ENCODE assay signal across 1 cellular context in the genomic region with DNA sequence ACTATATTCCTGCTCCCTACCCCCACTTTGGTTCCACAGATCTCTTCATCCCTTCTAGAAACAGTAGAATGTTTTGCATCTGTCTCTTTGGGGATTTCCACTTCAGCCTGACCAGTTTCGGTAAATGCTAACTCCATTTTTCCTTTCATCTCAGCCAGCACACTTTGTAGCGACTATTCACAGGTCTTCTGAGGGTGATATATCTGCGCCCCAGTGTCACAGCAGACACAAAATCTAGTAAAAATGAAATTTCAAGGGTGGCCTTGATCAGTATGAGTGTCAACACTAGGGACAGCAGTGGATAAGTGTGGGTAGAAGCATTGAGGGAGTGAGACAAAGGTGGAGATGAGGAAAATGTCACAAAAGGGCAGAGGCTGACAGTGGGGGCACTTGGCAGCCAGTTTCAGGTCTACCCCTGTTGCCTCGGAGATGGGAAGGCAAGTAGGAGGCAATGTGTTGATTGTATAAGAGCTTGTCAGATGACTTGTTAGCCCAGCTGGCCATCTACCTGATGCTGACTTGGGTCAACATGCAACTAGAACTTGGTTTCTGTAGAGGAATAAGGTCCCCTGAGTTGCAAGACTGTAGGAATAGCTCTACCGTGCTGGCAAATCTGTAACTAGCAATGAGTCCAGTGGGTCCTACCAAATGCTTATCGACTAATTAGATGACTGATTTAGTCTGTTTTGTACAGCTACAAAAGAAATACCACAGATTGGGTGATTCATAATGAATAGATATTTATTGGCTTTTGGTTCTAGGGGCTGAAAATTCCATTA.
TF ChIP-seq lines count a peak whose summit lies in the region.

No MANE protein-coding gene starts in this region.

TF ChIP-seq in GM12878, 131 proteins besides CTCF, POLR2A, EP300 and RAD21 (continued from another document and continues in another):
- TF ChIP-seq, protein P1, sequence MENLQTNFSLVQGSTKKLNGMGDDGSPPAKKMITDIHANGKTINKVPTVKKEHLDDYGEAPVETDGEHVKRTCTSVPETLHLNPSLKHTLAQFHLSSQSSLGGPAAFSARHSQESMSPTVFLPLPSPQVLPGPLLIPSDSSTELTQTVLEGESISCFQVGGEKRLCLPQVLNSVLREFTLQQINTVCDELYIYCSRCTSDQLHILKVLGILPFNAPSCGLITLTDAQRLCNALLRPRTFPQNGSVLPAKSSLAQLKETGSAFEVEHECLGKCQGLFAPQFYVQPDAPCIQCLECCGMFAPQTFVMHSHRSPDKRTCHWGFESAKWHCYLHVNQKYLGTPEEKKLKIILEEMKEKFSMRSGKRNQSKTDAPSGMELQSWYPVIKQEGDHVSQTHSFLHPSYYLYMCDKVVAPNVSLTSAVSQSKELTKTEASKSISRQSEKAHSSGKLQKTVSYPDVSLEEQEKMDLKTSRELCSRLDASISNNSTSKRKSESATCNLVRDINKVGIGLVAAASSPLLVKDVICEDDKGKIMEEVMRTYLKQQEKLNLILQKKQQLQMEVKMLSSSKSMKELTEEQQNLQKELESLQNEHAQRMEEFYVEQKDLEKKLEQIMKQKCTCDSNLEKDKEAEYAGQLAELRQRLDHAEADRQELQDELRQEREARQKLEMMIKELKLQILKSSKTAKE (IDR thresholded peaks at IDR 0.05; ENCODE audit: low read depth, poor library complexity, severe bottlenecking): peak; percentile 63
- TF ChIP-seq SMAD5 (IDR thresholded peaks at IDR 0.05; ENCODE audit: low read depth) (no peak), SIN3A (IDR thresholded peaks at IDR 0.05; ENCODE audit: low read depth, low read length) (0 out of 2 replicates have a peak, but pooled peaks have one; percentile 19), TCF7 (IDR thresholded peaks at IDR 0.05; ENCODE audit: borderline replicate concordance) (peak; percentile 93), ZBED1 (IDR thresholded peaks at IDR 0.05; ENCODE audit: borderline replicate concordance) (peak; percentile 71), LARP7 (IDR thresholded peaks at IDR 0.05) (peak; percentile 58; the same call in 1 of the 2 replicates), SUPT20H (IDR thresholded peaks at IDR 0.05; ENCODE audit: borderline replicate concordance, control insufficient read depth, low read depth, low read length) (no peak), SMARCA5 (IDR thresholded peaks at IDR 0.05) (0 out of 2 replicates have a peak, but pooled peaks have one; percentile 54), ZNF622 (IDR thresholded peaks at IDR 0.05) (no peak), IKZF1 (conservative IDR thresholded peaks at IDR 0.05) (peak; percentile 86), NFIC (IDR thresholded peaks at IDR 0.05; ENCODE audit: low read depth, low read length) (no peak; the same call in 1 of the 2 replicates), TBL1XR1 (IDR thresholded peaks at IDR 0.05; ENCODE audit: low read depth, low read length) (no peak), ATF7 (IDR thresholded peaks at IDR 0.05; ENCODE audit: low read depth) (no peak), BACH1 (IDR thresholded peaks at IDR 0.05; ENCODE audit: borderline replicate concordance) (no peak), SUZ12 (IDR thresholded peaks at IDR 0.05; ENCODE audit: unreplicated experiment) (no peak), GATAD2B (conservative IDR thresholded peaks at IDR 0.05; ENCODE audit: low read depth) (peak; percentile 58; the same call in 1 of the 2 replicates), KDM1A (IDR thresholded peaks at IDR 0.05; ENCODE audit: borderline replicate concordance) (no peak), KAT2A (conservative IDR thresholded peaks at IDR 0.05; ENCODE audit: control insufficient read depth, low read depth, low read length) (no peak), GABPA (IDR thresholded peaks at IDR 0.05; ENCODE audit: low read depth) (no peak), CREM (IDR thresholded peaks at IDR 0.05; ENCODE audit: low read depth) (peak; percentile 70), HDGF (IDR thresholded peaks at IDR 0.05) (0 out of 2 replicates have a peak, but pooled peaks have one; percentile 63), SPI1 (IDR thresholded peaks at IDR 0.05; ENCODE audit: borderline replicate concordance, insufficient read depth, low read depth, low read length) (no peak), MEF2B (IDR thresholded peaks at IDR 0.05; ENCODE audit: partially characterized antibody, poor library complexity, severe bottlenecking) (no peak), SMC3 (IDR thresholded peaks at IDR 0.05; ENCODE audit: borderline replicate concordance, low read length) (peak; percentile 25; the same call in 1 of the 2 replicates), BCL11A (IDR thresholded peaks at IDR 0.05; ENCODE audit: low read depth, low read length) (no peak), HDAC2 (IDR thresholded peaks at IDR 0.05) (no peak), RFX5 (IDR thresholded peaks at IDR 0.05; ENCODE audit: low read depth, low read length) (no peak), POU2F2 (IDR thresholded peaks at IDR 0.05; ENCODE audit: borderline replicate concordance, low read depth, low read length) (0 out of 3 replicates have a peak, but pooled peaks have one; percentile 43), CBX5 (IDR thresholded peaks at IDR 0.05; ENCODE audit: low read depth) (no peak), EED (IDR thresholded peaks at IDR 0.05; ENCODE audit: low read depth) (peak; percentile 81), KLF5 (IDR thresholded peaks at IDR 0.05; ENCODE audit: partially characterized antibody) (no peak), MTA3 (IDR thresholded peaks at IDR 0.05; ENCODE audit: borderline replicate concordance, low read length) (no peak), MYC (IDR thresholded peaks at IDR 0.05; ENCODE audit: insufficient read depth, insufficient read length, insufficient replicate concordance, low read length, severe bottlenecking) (no peak), ZNF24 (IDR thresholded peaks at IDR 0.05) (0 out of 2 replicates have a peak, but pooled peaks have one; percentile 16), MYB (IDR thresholded peaks at IDR 0.05; ENCODE audit: borderline replicate concordance, low read depth, low read length) (no peak), ZNF207 (IDR thresholded peaks at IDR 0.05; ENCODE audit: borderline replicate concordance) (peak; percentile 15; the same call in 1 of the 2 replicates), SP1 (IDR thresholded peaks at IDR 0.05; ENCODE audit: low read depth, low read length) (no peak), RCOR1 (conservative IDR thresholded peaks at IDR 0.05; ENCODE audit: low read depth, low read length) (0 out of 2 replicates have a peak, but pooled peaks have one; percentile 58), CHD4 (IDR thresholded peaks at IDR 0.05) (no peak), STAT3 (IDR thresholded peaks at IDR 0.05; ENCODE audit: low read depth, low read length) (no peak), ESRRA (IDR thresholded peaks at IDR 0.05; ENCODE audit: low read length) (no peak), JUNB (IDR thresholded peaks at IDR 0.05) (0 out of 2 replicates have a peak, but pooled peaks have one; percentile 17), CBFB (IDR thresholded peaks at IDR 0.05; ENCODE audit: low read depth) (no peak)
- TF ChIP-seq, protein P2, sequence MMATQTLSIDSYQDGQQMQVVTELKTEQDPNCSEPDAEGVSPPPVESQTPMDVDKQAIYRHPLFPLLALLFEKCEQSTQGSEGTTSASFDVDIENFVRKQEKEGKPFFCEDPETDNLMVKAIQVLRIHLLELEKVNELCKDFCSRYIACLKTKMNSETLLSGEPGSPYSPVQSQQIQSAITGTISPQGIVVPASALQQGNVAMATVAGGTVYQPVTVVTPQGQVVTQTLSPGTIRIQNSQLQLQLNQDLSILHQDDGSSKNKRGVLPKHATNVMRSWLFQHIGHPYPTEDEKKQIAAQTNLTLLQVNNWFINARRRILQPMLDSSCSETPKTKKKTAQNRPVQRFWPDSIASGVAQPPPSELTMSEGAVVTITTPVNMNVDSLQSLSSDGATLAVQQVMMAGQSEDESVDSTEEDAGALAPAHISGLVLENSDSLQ (IDR thresholded peaks at IDR 0.05): 0 out of 2 replicates have a peak, but pooled peaks have one; percentile 24
- TF ChIP-seq, protein P3, sequence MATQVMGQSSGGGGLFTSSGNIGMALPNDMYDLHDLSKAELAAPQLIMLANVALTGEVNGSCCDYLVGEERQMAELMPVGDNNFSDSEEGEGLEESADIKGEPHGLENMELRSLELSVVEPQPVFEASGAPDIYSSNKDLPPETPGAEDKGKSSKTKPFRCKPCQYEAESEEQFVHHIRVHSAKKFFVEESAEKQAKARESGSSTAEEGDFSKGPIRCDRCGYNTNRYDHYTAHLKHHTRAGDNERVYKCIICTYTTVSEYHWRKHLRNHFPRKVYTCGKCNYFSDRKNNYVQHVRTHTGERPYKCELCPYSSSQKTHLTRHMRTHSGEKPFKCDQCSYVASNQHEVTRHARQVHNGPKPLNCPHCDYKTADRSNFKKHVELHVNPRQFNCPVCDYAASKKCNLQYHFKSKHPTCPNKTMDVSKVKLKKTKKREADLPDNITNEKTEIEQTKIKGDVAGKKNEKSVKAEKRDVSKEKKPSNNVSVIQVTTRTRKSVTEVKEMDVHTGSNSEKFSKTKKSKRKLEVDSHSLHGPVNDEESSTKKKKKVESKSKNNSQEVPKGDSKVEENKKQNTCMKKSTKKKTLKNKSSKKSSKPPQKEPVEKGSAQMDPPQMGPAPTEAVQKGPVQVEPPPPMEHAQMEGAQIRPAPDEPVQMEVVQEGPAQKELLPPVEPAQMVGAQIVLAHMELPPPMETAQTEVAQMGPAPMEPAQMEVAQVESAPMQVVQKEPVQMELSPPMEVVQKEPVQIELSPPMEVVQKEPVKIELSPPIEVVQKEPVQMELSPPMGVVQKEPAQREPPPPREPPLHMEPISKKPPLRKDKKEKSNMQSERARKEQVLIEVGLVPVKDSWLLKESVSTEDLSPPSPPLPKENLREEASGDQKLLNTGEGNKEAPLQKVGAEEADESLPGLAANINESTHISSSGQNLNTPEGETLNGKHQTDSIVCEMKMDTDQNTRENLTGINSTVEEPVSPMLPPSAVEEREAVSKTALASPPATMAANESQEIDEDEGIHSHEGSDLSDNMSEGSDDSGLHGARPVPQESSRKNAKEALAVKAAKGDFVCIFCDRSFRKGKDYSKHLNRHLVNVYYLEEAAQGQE (IDR thresholded peaks at IDR 0.05; ENCODE audit: low read depth, low read length): no peak
- TF ChIP-seq, protein P4, sequence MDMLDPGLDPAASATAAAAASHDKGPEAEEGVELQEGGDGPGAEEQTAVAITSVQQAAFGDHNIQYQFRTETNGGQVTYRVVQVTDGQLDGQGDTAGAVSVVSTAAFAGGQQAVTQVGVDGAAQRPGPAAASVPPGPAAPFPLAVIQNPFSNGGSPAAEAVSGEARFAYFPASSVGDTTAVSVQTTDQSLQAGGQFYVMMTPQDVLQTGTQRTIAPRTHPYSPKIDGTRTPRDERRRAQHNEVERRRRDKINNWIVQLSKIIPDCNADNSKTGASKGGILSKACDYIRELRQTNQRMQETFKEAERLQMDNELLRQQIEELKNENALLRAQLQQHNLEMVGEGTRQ (IDR thresholded peaks at IDR 0.05; ENCODE audit: borderline replicate concordance, low read depth, low read length): no peak
- TF ChIP-seq, protein P5, sequence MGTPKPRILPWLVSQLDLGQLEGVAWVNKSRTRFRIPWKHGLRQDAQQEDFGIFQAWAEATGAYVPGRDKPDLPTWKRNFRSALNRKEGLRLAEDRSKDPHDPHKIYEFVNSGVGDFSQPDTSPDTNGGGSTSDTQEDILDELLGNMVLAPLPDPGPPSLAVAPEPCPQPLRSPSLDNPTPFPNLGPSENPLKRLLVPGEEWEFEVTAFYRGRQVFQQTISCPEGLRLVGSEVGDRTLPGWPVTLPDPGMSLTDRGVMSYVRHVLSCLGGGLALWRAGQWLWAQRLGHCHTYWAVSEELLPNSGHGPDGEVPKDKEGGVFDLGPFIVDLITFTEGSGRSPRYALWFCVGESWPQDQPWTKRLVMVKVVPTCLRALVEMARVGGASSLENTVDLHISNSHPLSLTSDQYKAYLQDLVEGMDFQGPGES (IDR thresholded peaks at IDR 0.05): no peak
- TF ChIP-seq, protein P6, sequence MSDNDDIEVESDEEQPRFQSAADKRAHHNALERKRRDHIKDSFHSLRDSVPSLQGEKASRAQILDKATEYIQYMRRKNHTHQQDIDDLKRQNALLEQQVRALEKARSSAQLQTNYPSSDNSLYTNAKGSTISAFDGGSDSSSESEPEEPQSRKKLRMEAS (IDR thresholded peaks at IDR 0.05; ENCODE audit: low read depth, low read length): no peak
- TF ChIP-seq, protein P7, sequence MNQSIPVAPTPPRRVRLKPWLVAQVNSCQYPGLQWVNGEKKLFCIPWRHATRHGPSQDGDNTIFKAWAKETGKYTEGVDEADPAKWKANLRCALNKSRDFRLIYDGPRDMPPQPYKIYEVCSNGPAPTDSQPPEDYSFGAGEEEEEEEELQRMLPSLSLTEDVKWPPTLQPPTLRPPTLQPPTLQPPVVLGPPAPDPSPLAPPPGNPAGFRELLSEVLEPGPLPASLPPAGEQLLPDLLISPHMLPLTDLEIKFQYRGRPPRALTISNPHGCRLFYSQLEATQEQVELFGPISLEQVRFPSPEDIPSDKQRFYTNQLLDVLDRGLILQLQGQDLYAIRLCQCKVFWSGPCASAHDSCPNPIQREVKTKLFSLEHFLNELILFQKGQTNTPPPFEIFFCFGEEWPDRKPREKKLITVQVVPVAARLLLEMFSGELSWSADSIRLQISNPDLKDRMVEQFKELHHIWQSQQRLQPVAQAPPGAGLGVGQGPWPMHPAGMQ (IDR thresholded peaks at IDR 0.05; ENCODE audit: borderline replicate concordance): no peak
- TF ChIP-seq, protein P8, sequence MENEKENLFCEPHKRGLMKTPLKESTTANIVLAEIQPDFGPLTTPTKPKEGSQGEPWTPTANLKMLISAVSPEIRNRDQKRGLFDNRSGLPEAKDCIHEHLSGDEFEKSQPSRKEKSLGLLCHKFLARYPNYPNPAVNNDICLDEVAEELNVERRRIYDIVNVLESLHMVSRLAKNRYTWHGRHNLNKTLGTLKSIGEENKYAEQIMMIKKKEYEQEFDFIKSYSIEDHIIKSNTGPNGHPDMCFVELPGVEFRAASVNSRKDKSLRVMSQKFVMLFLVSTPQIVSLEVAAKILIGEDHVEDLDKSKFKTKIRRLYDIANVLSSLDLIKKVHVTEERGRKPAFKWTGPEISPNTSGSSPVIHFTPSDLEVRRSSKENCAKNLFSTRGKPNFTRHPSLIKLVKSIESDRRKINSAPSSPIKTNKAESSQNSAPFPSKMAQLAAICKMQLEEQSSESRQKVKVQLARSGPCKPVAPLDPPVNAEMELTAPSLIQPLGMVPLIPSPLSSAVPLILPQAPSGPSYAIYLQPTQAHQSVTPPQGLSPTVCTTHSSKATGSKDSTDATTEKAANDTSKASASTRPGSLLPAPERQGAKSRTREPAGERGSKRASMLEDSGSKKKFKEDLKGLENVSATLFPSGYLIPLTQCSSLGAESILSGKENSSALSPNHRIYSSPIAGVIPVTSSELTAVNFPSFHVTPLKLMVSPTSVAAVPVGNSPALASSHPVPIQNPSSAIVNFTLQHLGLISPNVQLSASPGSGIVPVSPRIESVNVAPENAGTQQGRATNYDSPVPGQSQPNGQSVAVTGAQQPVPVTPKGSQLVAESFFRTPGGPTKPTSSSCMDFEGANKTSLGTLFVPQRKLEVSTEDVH (IDR thresholded peaks at IDR 0.05; ENCODE audit: low read depth, partially characterized antibody): no peak
